In genomic region chr3:89114841-89115223, GRCh38 we compare ENCODE assay signal across 10 cellular contexts. TPM values are rescaled to one million over a fixed set of nuclear protein-coding genes. Genes with fewer than 3 reads are reported as not detected.
DNase-seq lines count a peak whose midpoint lies in the region; ATAC-seq, FAIRE-seq and TF ChIP-seq lines count a peak whose summit lies in the region.
"Had no signal": no experiment of that assay in that cellular context is flagged by ENCODE, and none has a peak within 500 bp of the region (broad histone marks: within the 10 kb centered on the region; RNA-seq: fewer than 3 reads in every experiment).

No MANE protein-coding gene starts in this region.

- no peak overlapping the region for H3K4ac ChIP-seq in H1 (replicated peaks; ENCODE audit: insufficient read length, low read depth, low read length)

- H4K8ac ChIP-seq in H1 (ENCODE audit: extremely low read depth, insufficient read depth, low read length), result no peak overlapping the region

- no peak overlapping the region for H3K18ac ChIP-seq in H1 (ENCODE audit: extremely low read depth, low read length)

- no peak overlapping the region for H3K23ac ChIP-seq in H1 (ENCODE audit: insufficient read length)

- TF ChIP-seq EP300 in A549 (IDR thresholded peaks at IDR 0.05) (no peak), H1 (IDR thresholded peaks at IDR 0.05; ENCODE audit: borderline replicate concordance in 1 of 2, low read depth in 2 of 2, low read length in 2 of 2) (no peak), neural cell (conservative IDR thresholded peaks at IDR 0.05; ENCODE audit: poor library complexity, severe bottlenecking) (no peak)

- H3K4me1 ChIP-seq in A549, result no peaks in the 10 kb centered on the region
- no peaks in the 10 kb centered on the region for H3K4me1 ChIP-seq in KMS-11 (ENCODE audit: low read depth, poor library complexity, severe bottlenecking)
- H3K4me1 ChIP-seq in H1 (replicated peaks in 1 of 4; ENCODE audit: control insufficient read depth in 3 of 4, insufficient read depth in 4 of 4, low read length in 3 of 4), result peaks cover 3 to 7% (median 4%) of the 10 kb centered on the region in 4 experiments; a peak in 6 of 7 replicates

- no peak overlapping the region for H2BK20ac ChIP-seq in H1 (ENCODE audit: low read length)

- H4K91ac ChIP-seq in H1 (replicated peaks; ENCODE audit: insufficient read length, low read length), result no peak overlapping the region

- FAIRE-seq in A549 (lab: Jason Lieb, UNC) (no peak), H1 (lab: Jason Lieb, UNC) (no peak), D721Med (lab: Jason Lieb, UNC) (no peak)

- H3K9me2 ChIP-seq in neural cell (ENCODE audit: insufficient read depth, low read length), result no peaks in the 10 kb centered on the region

- H3K14ac ChIP-seq in H1 (ENCODE audit: insufficient read length), result no peak overlapping the region

- H3K36me3 ChIP-seq in KMS-11 (ENCODE audit: insufficient read depth) (no peaks in the 10 kb centered on the region), H1 (ENCODE audit: control insufficient read depth in 2 of 4, insufficient read depth in 4 of 4, low read length in 3 of 4) (no peaks in the 10 kb centered on the region), neural cell (ENCODE audit: insufficient read depth, low read length) (no peaks in the 10 kb centered on the region)

- H3K79me2 ChIP-seq in KMS-11 (ENCODE audit: insufficient read depth, low read depth) (no peaks in the 10 kb centered on the region), H1 (ENCODE audit: control insufficient read depth in 1 of 2, insufficient read depth in 2 of 2, low read length in 2 of 2) (no peaks in the 10 kb centered on the region), neural cell (replicated peaks; ENCODE audit: insufficient read depth, low read length) (peaks cover 50% of the 10 kb centered on the region)

- ATAC-seq in A549, result peak; percentile 37 to 52; a peak in 2 of 6 replicates

- H2AFZ ChIP-seq in KMS-11 (ENCODE audit: low read depth) (peak overlapping the region; percentile 83; the same call in 1 of the 2 replicates), H1 (ENCODE audit: low read length) (peak overlapping the region; percentile 64), neural cell (ENCODE audit: low read depth, low read length) (no peak overlapping the region)

- no peaks in the 10 kb centered on the region for H3K79me1 ChIP-seq in H1 (ENCODE audit: low read depth, low read length)

- no peaks in the 10 kb centered on the region for H3K27me3 ChIP-seq in KMS-11 (ENCODE audit: insufficient read depth, low read depth)
- H3K27me3 ChIP-seq in H1 (replicated peaks in 1 of 4; ENCODE audit: control insufficient read depth in 3 of 4, extremely low read depth in 1 of 4, insufficient read depth in 3 of 4, low read length in 3 of 4), result peaks cover 3 to 8% (median 6%) of the 10 kb centered on the region in 4 experiments; a peak in 6 of 7 replicates
- H3K27me3 ChIP-seq in neural cell (ENCODE audit: insufficient read depth, low read depth, low read length), result no peaks in the 10 kb centered on the region

- H2BK5ac ChIP-seq in H1 (ENCODE audit: low read depth, low read length), result no peak overlapping the region

- H2BK12ac ChIP-seq in H1 (ENCODE audit: low read depth, low read length), result no peak overlapping the region

- DNase-seq in A549 (ENCODE audit: low read depth in 1 of 2, low spot score in 1 of 2), result no peak
- DNase-seq in H1 (ENCODE audit: low read depth in 1 of 2, low spot score in 2 of 2), result no peak
- no peak for DNase-seq in Ammon's horn (ENCODE audit: low spot score)
- DNase-seq in NCI-H2107 (lab: John Stamatoyannopoulos, UW), result no peak
- DNase-seq in D721Med (ENCODE audit: insufficient read length, low spot score), result no peak
- DNase-seq in NCI-H2107 treated with DMSO at 0.1 percent for 48 hours (lab: John Stamatoyannopoulos, UW; ENCODE audit: unreplicated experiment), result no peak
- DNase-seq: activated T-cell treated with anti-CD3 and anti-CD28 coated beads, Interleukin-2, amount 50 U/mL, for 4 hours; CD8-positive, alpha-beta memory T cell had no signal

- CTCF ChIA-PET in A549 (lab: Yijun Ruan, JAX), result interaction anchor here (1.1 kb wide), 1 partner anchor 308 kb away, joined by 3 read pairs; no protein-coding TSS in a partner anchor
- CTCF ChIA-PET in H1 (lab: Charles Lee; ENCODE audit: partially characterized antibody), result interaction anchor here (0.6 kb wide), 1 partner anchor 65 kb away, joined by 3 read pairs; no protein-coding TSS in a partner anchor

- TF ChIP-seq CTCF in A549 (IDR thresholded peaks at IDR 0.05) (no peak), KMS-11 (conservative IDR thresholded peaks at IDR 0.05; ENCODE audit: low read depth, low read length) (no peak), H1 (IDR thresholded peaks at IDR 0.05; ENCODE audit: control extremely low read depth in 1 of 3, insufficient read depth in 1 of 3, low read depth in 1 of 3, low read length in 3 of 3) (no peak), neural cell (IDR thresholded peaks at IDR 0.05; ENCODE audit: poor library complexity, severe bottlenecking) (peak; percentile 35), D721Med (IDR thresholded peaks at IDR 0.05; ENCODE audit: insufficient read depth, missing control alignments) (no peak)

- H2BK120ac ChIP-seq in H1 (replicated peaks; ENCODE audit: low read depth, low read length), result no peak overlapping the region

- TF ChIP-seq POLR2A in A549 (IDR thresholded peaks at IDR 0.05; ENCODE audit: low read length) (no peak), H1 (IDR thresholded peaks at IDR 0.05; ENCODE audit: control extremely low read depth in 1 of 2, low read depth in 2 of 2, low read length in 2 of 2) (no peak)

- no peak overlapping the region for H3K56ac ChIP-seq in H1 (replicated peaks; ENCODE audit: insufficient read length, low read depth, low read length)

- H3K9ac ChIP-seq in KMS-11 (no peak overlapping the region), H1 (replicated peaks in 1 of 4; ENCODE audit: extremely low read depth in 1 of 4, low read depth in 3 of 4, low read length in 3 of 4) (no peak overlapping the region; a peak in 1 of 7 replicates), neural cell (ENCODE audit: low read length) (peak overlapping the region; percentile 56)

- H3K23me2 ChIP-seq in H1 (ENCODE audit: low read depth, low read length), result peaks cover 7% of the 10 kb centered on the region

- H3F3A ChIP-seq in neural cell (ENCODE audit: insufficient read depth, low read length, poor library complexity, severe bottlenecking), result no peaks in the 10 kb centered on the region

- POLR2A ChIA-PET in A549 (lab: Yijun Ruan, JAX), result no interaction called here
- POLR2A ChIA-PET in H1 (lab: Charles Lee; ENCODE audit: partially characterized antibody), result interaction anchor here (0.6 kb wide), 1 partner anchor 37 kb away, joined by 3 read pairs; no protein-coding TSS in a partner anchor

- H3K4me3 ChIP-seq in A549 (peak overlapping the region; percentile 38; the same call in 2 of the 3 replicates), KMS-11 (IDR thresholded peaks at IDR 0.05; ENCODE audit: insufficient read depth, low read depth, low read length) (peak overlapping the region; percentile 49), H1 (ENCODE audit: extremely low read depth in 1 of 4, insufficient read depth in 2 of 4, low read depth in 3 of 4, low read length in 4 of 4) (peak overlapping the region; percentile 54 to 64 (median 54); a peak in 6 of 8 replicates), neural cell (ENCODE audit: low read length) (peak overlapping the region; percentile 65)

- no peak overlapping the region for H4K5ac ChIP-seq in H1 (ENCODE audit: insufficient read length, low read depth, low read length)

- H3K27ac ChIP-seq in A549 (no peak overlapping the region), KMS-11 (no peak overlapping the region), H1 (ENCODE audit: low read depth, low read length) (no peak overlapping the region), neural cell (ENCODE audit: low read length) (peak overlapping the region; percentile 52)

- WGBS in A549 (ENCODE audit: missing lambda C conversion rate), result 18% methylated on average over 11 of the region's 13 CpGs
- WGBS in H1 (ENCODE audit: extremely low coverage in 1 of 2, insufficient coverage in 1 of 2, insufficient read length in 1 of 2, insufficient replicate concordance in 2 of 2, low coverage in 1 of 2, low lambda C conversion rate in 2 of 2, missing lambda C conversion rate in 1 of 2), 2 experiments, result 21% methylated on average over 13 of the region's 13 CpGs; no CpG with 5 or more reads in 1 of the 2 experiments

- TF ChIP-seq RAD21 in A549 (conservative IDR thresholded peaks at IDR 0.05 in 1 of 2, IDR thresholded peaks at IDR 0.05 in 1 of 2) (no peak), H1 (IDR thresholded peaks at IDR 0.05 in 1 of 2, conservative IDR thresholded peaks at IDR 0.05 in 1 of 2; ENCODE audit: low read depth in 2 of 2, low read length in 2 of 2) (no peak), neural cell (conservative IDR thresholded peaks at IDR 0.05) (peak; percentile 35)

- no peak overlapping the region for H2AK5ac ChIP-seq in H1 (ENCODE audit: low read depth, low read length)

- H3K4me2 ChIP-seq in A549 (peak overlapping the region; percentile 84), KMS-11 (peak overlapping the region; percentile 63; the same call in 1 of the 2 replicates), H1 (ENCODE audit: insufficient read depth in 1 of 2, low read depth in 2 of 2, low read length in 2 of 2) (peak overlapping the region; percentile 93 to 96), neural cell (ENCODE audit: low read length) (no peak overlapping the region)

- no peaks in the 10 kb centered on the region for H4K20me1 ChIP-seq in KMS-11 (ENCODE audit: insufficient read depth)
- H4K20me1 ChIP-seq in H1 (replicated peaks in 1 of 2; ENCODE audit: control insufficient read depth in 1 of 2, insufficient read depth in 2 of 2, low read length in 2 of 2), result no peaks in the 10 kb centered on the region
- no peaks in the 10 kb centered on the region for H4K20me1 ChIP-seq in neural cell (ENCODE audit: insufficient read depth)

- H3K9me3 ChIP-seq in A549, result no peaks in the 10 kb centered on the region
- no peaks in the 10 kb centered on the region for H3K9me3 ChIP-seq in H1 (ENCODE audit: insufficient read depth in 2 of 2, low read depth in 1 of 2, low read length in 1 of 2)
- no peaks in the 10 kb centered on the region for H3K9me3 ChIP-seq in neural cell (ENCODE audit: low read length)

- H2BK15ac ChIP-seq in H1 (ENCODE audit: low read length), result no peak overlapping the region

RNA-seq across cellular contexts. Expression of gene EPHA3, which starts 7.4 kb away (rescaled TPM):
- not detected in 2 replicates for polyA plus RNA-seq in A549 (2011; rRNA removed)
- polyA plus RNA-seq in A549 (2012; cell fraction: cytosol; rRNA removed), result not detected in 2 replicates
- not detected in 2 replicates for polyA plus RNA-seq in A549 (2012; cell fraction: nucleus; rRNA removed)
- not detected in 3 replicates for polyA plus RNA-seq in A549 (2017; fragmentation: RNase III; extraction: RNeasy Plus Mini Kit Qiagen cat#74134 plus additional on column Dnase treatment)
- not detected in 2 replicates for polyA minus RNA-seq in A549 (2011; rRNA and poly(A)+ RNA removed)
- total RNA-seq in H1 (2021; fragmentation: NEBNext Ultra II Directional; extraction: Animal tissue kit (Norgen Biotek cat#: 25700)), result 0.22 and 0.33 TPM in 2 replicates
- 0.08 and 0.09 TPM in 2 replicates for polyA plus RNA-seq in H1 (2011; rRNA removed)
- 0.16 TPM for polyA plus RNA-seq in H1 (2011; cell fraction: cytosol; rRNA removed)
- polyA plus RNA-seq in H1 (2011; cell fraction: nucleus; rRNA removed), result 0.11 TPM
- polyA plus RNA-seq in H1 (2012, experiment 1 of 2), result 0.09 to 0.41 TPM (median 0.19 TPM) in 4 replicates
- polyA plus RNA-seq in H1 (2012, experiment 2 of 2), result not detected
- polyA plus RNA-seq in H1 (2013, experiment 1 of 2), result 0.18 TPM
- 0.15 TPM for polyA plus RNA-seq in H1 (2013, experiment 2 of 2)
- 0.85 TPM in 2 replicates for polyA minus RNA-seq in H1 (2011; rRNA and poly(A)+ RNA removed)
- 0.59 TPM for polyA minus RNA-seq in H1 (2011; cell fraction: cytosol; rRNA and poly(A)+ RNA removed)
- polyA minus RNA-seq in H1 (2011; cell fraction: nucleus; rRNA and poly(A)+ RNA removed), result 0.90 TPM
- polyA plus RNA-seq in neural cell, result 32.7 and 33.0 TPM in 2 replicates
- polyA minus RNA-seq in neural cell, result 107 and 115 TPM in 2 replicates
- total RNA-seq: activated T-cell treated with anti-CD3 and anti-CD28 coated beads, Interleukin-2, amount 50 U/mL, for 4 hours; CD8-positive, alpha-beta memory T cell had no signal
- polyA plus RNA-seq: CD8-positive, alpha-beta memory T cell had no signal

Comparison
In these comparisons a context has a peak if more than half of its experiments do, and no peak if none do; other contexts are left out.
1. RNA of gene EPHA3, which starts 7.4 kb away (polyA plus RNA-seq): 32.7 to 33.0 TPM in neural cell; 0.08 to 0.41 TPM in H1 and not detected in A549; every median in the first group is over 10 times any median in the second.
2. Peak in every context shown above with its lines, with median percentiles within 50 percentile points of each other: H3K4me3 ChIP-seq.